ENCODE assay signal across 6 cellular contexts in genomic region chr3:136279092-136279491, GRCh38.
"Had no signal": no experiment of that assay in that cellular context is flagged by ENCODE, and none has a peak within 500 bp of the region (broad histone marks: within the 10 kb centered on the region; RNA-seq: fewer than 3 reads in every experiment).

No MANE protein-coding gene starts in this region.

- ATAC-seq: GM23338 had no signal

- H3K4me3 ChIP-seq: GM23338 had no signal

- H3K4me3 Mint-ChIP-seq: GM23338, H9, HFFc6 had no signal

- H3K27ac Mint-ChIP-seq: GM23338, HFFc6 had no signal

- DNase-seq: H9, HCEC 1CT, HFFc6, IMR-90, KBM-7 had no signal
